21 cellular contexts compared by ENCODE assay signal in the genomic region with DNA sequence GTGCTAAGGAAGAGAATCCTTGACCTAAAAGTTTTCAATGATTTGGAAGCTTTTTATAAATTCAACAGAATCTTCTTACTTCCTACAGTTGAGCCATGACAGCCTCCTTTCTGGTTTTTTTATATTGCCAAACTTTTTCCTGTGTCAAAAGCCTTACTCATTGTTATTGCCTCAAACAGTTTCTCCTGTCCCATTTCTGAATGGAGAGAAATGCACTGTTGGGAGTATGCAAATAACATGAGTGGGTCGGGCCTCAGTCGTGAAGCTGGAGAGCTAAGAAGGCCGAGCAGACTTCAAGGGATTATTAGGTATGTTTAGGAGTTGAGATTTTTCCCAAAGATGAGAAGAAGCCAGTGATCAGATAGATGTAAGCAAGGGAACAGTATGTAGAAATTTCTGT.
"Had no signal": no experiment of that assay in that cellular context is flagged by ENCODE, and none has a peak within 500 bp of the region (broad histone marks: within the 10 kb centered on the region; RNA-seq: fewer than 3 reads in every experiment).

No MANE protein-coding gene starts in this region.

- H3K4me1 Mint-ChIP-seq: activated CD4-positive, alpha-beta T cell treated with anti-CD3 and anti-CD28 coated beads, Interleukin-2, amount 10 ng/mL, durations not matched to agents 7 days and 5 days; endodermal cell; natural killer cell; neural progenitor cell; stimulated activated naive B cell treated with anti-CD40 and anti-IgM and Interleukin-4, amounts not matched to agents 10 μg/mL and 1 μg/mL and 100 μg/mL, for 72 hours; WTC11 had no signal

- ATAC-seq: activated CD8-positive, alpha-beta T cell treated with anti-CD3 and anti-CD28 coated beads for 36 hours; activated naive CD4-positive, alpha-beta T cell treated with anti-CD3 and anti-CD28 coated beads, Interleukin-2, amount 50 U/mL, for 72 hours; activated T-cell treated with anti-CD3 and anti-CD28 coated beads, Interleukin-2, amount 50 U/mL, for 72 hours; heart right ventricle; natural killer cell; stimulated activated naive B cell treated with anti-CD40 and anti-IgM and Interleukin-4, amounts not matched to agents 10 μg/mL and 1 μg/mL and 100 μg/mL, for 72 hours; WTC11 had no signal

- H3K27me3 Mint-ChIP-seq: activated CD4-positive, alpha-beta T cell treated with anti-CD3 and anti-CD28 coated beads, Interleukin-2, amount 10 ng/mL, durations not matched to agents 7 days and 5 days; activated CD8-positive, alpha-beta T cell treated with anti-CD3 and anti-CD28 coated beads for 36 hours; stimulated activated naive B cell treated with anti-CD40 and anti-IgM and Interleukin-4, amounts not matched to agents 10 μg/mL and 1 μg/mL and 100 μg/mL, for 72 hours had no signal

- H3K9me3 Mint-ChIP-seq: activated CD4-positive, alpha-beta T cell treated with anti-CD3 and anti-CD28 coated beads, Interleukin-2, amount 10 ng/mL, durations not matched to agents 7 days and 5 days; endodermal cell; neural progenitor cell; WTC11 had no signal

- H3K36me3 Mint-ChIP-seq: activated naive CD4-positive, alpha-beta T cell treated with anti-CD3 and anti-CD28 coated beads, Interleukin-2, amount 50 U/mL, for 72 hours; natural killer cell; neural progenitor cell; stimulated activated naive B cell treated with anti-CD40 and anti-IgM and Interleukin-4, amounts not matched to agents 10 μg/mL and 1 μg/mL and 100 μg/mL, for 72 hours; WTC11 had no signal

- DNase-seq: activated CD4-positive, alpha-beta T cell treated with anti-CD3 and anti-CD28 coated beads for 1 hour; activated CD4-positive, alpha-beta T cell treated with anti-CD3 and anti-CD28 coated beads, Interleukin-2, amount 10 ng/mL, durations not matched to agents 7 days and 5 days; activated CD8-positive, alpha-beta T cell treated with anti-CD3 and anti-CD28 coated beads for 36 hours; activated naive CD4-positive, alpha-beta T cell; activated T-cell treated with anti-CD3 and anti-CD28 coated beads, Interleukin-2, amount 50 U/mL, for 72 hours; central memory CD4-positive, alpha-beta T cell; endodermal cell; foreskin melanocyte; heart right ventricle; left ventricle myocardium inferior; natural killer cell; stimulated activated CD4-positive, alpha-beta T cell treated with anti-CD3 and anti-CD28 coated beads, Interleukin-15, amount 100 ng/mL, for 24 hours; stimulated activated CD4-positive, alpha-beta T cell treated with anti-CD3 and anti-CD28 coated beads, Interleukin-2, amount 100 ng/mL, for 24 hours; stimulated activated naive B cell treated with anti-CD40 and anti-IgM and Interleukin-4, amounts not matched to agents 10 μg/mL and 1 μg/mL and 100 μg/mL, for 72 hours; stomach; T-helper 9 cell; thyroid gland; upper lobe of left lung had no signal

- H3K4me3 Mint-ChIP-seq: activated CD4-positive, alpha-beta T cell treated with anti-CD3 and anti-CD28 coated beads, Interleukin-2, amount 10 ng/mL, durations not matched to agents 7 days and 5 days; activated CD8-positive, alpha-beta T cell treated with anti-CD3 and anti-CD28 coated beads for 36 hours; activated T-cell treated with anti-CD3 and anti-CD28 coated beads, Interleukin-2, amount 50 U/mL, for 72 hours; endodermal cell; natural killer cell; neural progenitor cell; stimulated activated naive B cell treated with anti-CD40 and anti-IgM and Interleukin-4, amounts not matched to agents 10 μg/mL and 1 μg/mL and 100 μg/mL, for 72 hours; WTC11 had no signal
